In the genomic region with DNA sequence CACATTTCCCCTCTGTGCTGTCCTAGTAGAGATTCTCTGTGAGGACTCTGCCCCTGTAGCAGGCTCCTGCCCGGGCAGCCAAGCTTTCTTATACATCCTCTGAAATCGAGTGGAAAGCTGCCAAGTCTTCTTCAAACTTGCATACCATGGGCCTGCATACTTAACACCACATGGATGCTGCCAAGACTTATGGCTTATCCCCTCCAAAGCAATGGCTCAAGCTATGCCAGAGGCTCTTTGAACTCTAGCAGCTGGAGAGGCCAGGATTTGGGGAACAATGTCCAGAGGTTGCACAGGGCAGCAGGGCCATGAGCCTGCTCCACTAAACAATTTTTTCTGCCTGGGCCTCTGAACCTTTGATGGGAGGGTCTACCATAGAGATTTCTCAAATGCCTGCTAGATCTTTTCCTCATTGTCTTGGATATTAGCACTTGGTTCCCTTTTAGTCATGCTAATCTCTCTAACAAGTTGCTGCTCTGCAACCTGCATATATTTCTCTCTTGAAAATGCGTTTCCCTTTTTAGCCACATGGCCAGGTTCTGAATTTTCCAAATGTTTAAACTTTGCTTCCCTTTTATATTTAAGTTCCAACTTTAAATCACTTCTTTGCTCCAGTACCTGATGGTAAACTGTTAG, we compare ENCODE assay signal across 1 cellular context.
TF ChIP-seq lines count a peak whose summit lies in the region.

No MANE protein-coding gene starts in this region.

TF ChIP-seq in IMR-90, 13 proteins besides CTCF, POLR2A, EP300 and RAD21 (continued from another document):
- TF ChIP-seq, protein P1, sequence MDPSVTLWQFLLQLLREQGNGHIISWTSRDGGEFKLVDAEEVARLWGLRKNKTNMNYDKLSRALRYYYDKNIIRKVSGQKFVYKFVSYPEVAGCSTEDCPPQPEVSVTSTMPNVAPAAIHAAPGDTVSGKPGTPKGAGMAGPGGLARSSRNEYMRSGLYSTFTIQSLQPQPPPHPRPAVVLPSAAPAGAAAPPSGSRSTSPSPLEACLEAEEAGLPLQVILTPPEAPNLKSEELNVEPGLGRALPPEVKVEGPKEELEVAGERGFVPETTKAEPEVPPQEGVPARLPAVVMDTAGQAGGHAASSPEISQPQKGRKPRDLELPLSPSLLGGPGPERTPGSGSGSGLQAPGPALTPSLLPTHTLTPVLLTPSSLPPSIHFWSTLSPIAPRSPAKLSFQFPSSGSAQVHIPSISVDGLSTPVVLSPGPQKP (IDR thresholded peaks at IDR 0.05; ENCODE audit: borderline replicate concordance, low read depth, low read length): no peak
- no peak for TF ChIP-seq SMC3 (IDR thresholded peaks at IDR 0.05; ENCODE audit: low read depth, low read length)
- TF ChIP-seq CHD1 (IDR thresholded peaks at IDR 0.05; ENCODE audit: low read depth, low read length): no peak
- no peak for TF ChIP-seq MAFK (IDR thresholded peaks at IDR 0.05; ENCODE audit: low read depth, low read length)
- TF ChIP-seq RCOR1 (IDR thresholded peaks at IDR 0.05; ENCODE audit: insufficient replicate concordance, low read length): no peak
- TF ChIP-seq NFE2L2 (IDR thresholded peaks at IDR 0.05; ENCODE audit: low read depth, low read length): no peak
- no peak for TF ChIP-seq FOS (IDR thresholded peaks at IDR 0.05; ENCODE audit: low read depth, low read length)
- no peak for TF ChIP-seq RFX5 (IDR thresholded peaks at IDR 0.05; ENCODE audit: low read depth, low read length)
- no peak for TF ChIP-seq BHLHE40 (IDR thresholded peaks at IDR 0.05; ENCODE audit: low read depth, low read length)
- no peak for TF ChIP-seq CEBPB (IDR thresholded peaks at IDR 0.05; ENCODE audit: low read depth, low read length)
